1 cellular context compared by ENCODE assay signal in the genomic region with DNA sequence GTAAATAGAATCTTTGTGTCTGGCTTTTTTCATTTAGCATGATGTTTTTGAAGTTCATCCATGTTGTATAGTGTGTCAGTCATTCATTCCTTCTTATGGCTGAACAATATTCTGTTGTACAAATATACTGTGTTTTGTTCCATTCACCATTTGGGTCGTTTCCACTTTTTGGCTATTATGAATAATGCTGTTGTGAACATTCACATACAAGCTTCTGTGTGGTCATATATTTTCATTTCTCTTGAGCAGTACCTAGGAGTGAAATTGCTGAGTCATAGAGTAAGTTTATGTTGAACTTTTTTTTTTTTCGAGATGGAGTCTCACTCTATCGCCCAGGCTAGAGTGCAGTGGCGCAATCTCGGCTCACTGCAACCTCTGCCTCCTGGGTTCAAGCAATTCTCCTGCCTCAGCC.
TF ChIP-seq lines count a peak whose summit lies in the region.

No MANE protein-coding gene starts in this region.

TF ChIP-seq in K562, 482 proteins besides CTCF, POLR2A, EP300 and RAD21 (continued from another document and continues in another):
- TF ChIP-seq E2F8 (IDR thresholded peaks at IDR 0.05; ENCODE audit: low read depth, partially characterized antibody) (no peak), ZBTB7A (IDR thresholded peaks at IDR 0.05; ENCODE audit: borderline replicate concordance, control insufficient read depth, low read depth, low read length) (no peak), REST (CRISPR knock-in tag; IDR thresholded peaks at IDR 0.05; ENCODE audit: low read depth) (no peak), ZNF384 (IDR thresholded peaks at IDR 0.05; ENCODE audit: low read depth, low read length) (peak; percentile 79), RHOXF2B (CRISPR knock-in tag; conservative IDR thresholded peaks at IDR 0.05) (no peak), ZNF311 (CRISPR knock-in tag; IDR thresholded peaks at IDR 0.05) (no peak), CBX8 (IDR thresholded peaks at IDR 0.05; ENCODE audit: borderline replicate concordance, extremely low read depth, low read depth, low read length, poor library complexity, severe bottlenecking) (no peak), JUNB (CRISPR knock-in tag; conservative IDR thresholded peaks at IDR 0.05) (no peak), KAT2B (IDR thresholded peaks at IDR 0.05; ENCODE audit: low read depth, low read length) (no peak), MAFK (IDR thresholded peaks at IDR 0.05; ENCODE audit: low read length) (peak; percentile 88), ZNF444 (CRISPR knock-in tag; IDR thresholded peaks at IDR 0.05) (no peak), ZFP36 (IDR thresholded peaks at IDR 0.05; ENCODE audit: low read depth, low read length, partially characterized antibody) (no peak), ETV6 (IDR thresholded peaks at IDR 0.05; ENCODE audit: borderline replicate concordance in 1 of 2, low read depth in 2 of 2, low read length in 1 of 2) (no peak), ETV6 (CRISPR knock-in tag; IDR thresholded peaks at IDR 0.05; ENCODE audit: borderline replicate concordance) (no peak), PHF21A (IDR thresholded peaks at IDR 0.05; ENCODE audit: borderline replicate concordance, low read depth) (no peak), RFX7 (CRISPR knock-in tag; IDR thresholded peaks at IDR 0.05) (no peak), ZNF431 (CRISPR knock-in tag; IDR thresholded peaks at IDR 0.05) (no peak), MBD2 (IDR thresholded peaks at IDR 0.05; ENCODE audit: borderline replicate concordance, low read depth) (no peak), THRA (IDR thresholded peaks at IDR 0.05) (no peak), HCFC1 (IDR thresholded peaks at IDR 0.05; ENCODE audit: low read depth, low read length) (no peak), CUX1 (CRISPR knock-in tag; IDR thresholded peaks at IDR 0.05) (no peak), PHF20 (IDR thresholded peaks at IDR 0.05; ENCODE audit: partially characterized antibody) (no peak), GATAD2B (IDR thresholded peaks at IDR 0.05; ENCODE audit: borderline replicate concordance) (no peak), ZNF586 (CRISPR knock-in tag; conservative IDR thresholded peaks at IDR 0.05) (no peak), E4F1 (CRISPR knock-in tag; IDR thresholded peaks at IDR 0.05; ENCODE audit: borderline replicate concordance) (no peak), ZNF277 (CRISPR knock-in tag; IDR thresholded peaks at IDR 0.05; ENCODE audit: borderline replicate concordance) (no peak), NKRF (IDR thresholded peaks at IDR 0.05; ENCODE audit: borderline replicate concordance) (no peak), MLLT1 (IDR thresholded peaks at IDR 0.05) (no peak), IRF2 (CRISPR knock-in tag; IDR thresholded peaks at IDR 0.05) (no peak), TCF7L2 (IDR thresholded peaks at IDR 0.05; ENCODE audit: low read depth, low read length) (no peak), ZNF12 (CRISPR knock-in tag; IDR thresholded peaks at IDR 0.05) (no peak)
